Comparison of ENCODE assay signal across 22 cellular contexts in genomic region chr3:33989229-33989628, GRCh38.
"Had no signal": no experiment of that assay in that cellular context is flagged by ENCODE, and none has a peak within 500 bp of the region (broad histone marks: within the 10 kb centered on the region; RNA-seq: fewer than 3 reads in every experiment).

No MANE protein-coding gene starts in this region.

- H3K4me1 ChIP-seq: gastrocnemius medialis, left ventricle myocardium inferior, lower lobe of right lung, pancreas, stomach, transverse colon had no signal

- H3K27ac ChIP-seq: coronary artery, gastrocnemius medialis, left ventricle myocardium inferior, lower lobe of right lung, pancreas, stomach, thoracic aorta, transverse colon had no signal

- H3K9me3 ChIP-seq: gastrocnemius medialis, lower lobe of right lung, pancreas, stomach, thoracic aorta, transverse colon had no signal

- H3K27me3 ChIP-seq: pancreas, transverse colon had no signal

- H3K36me3 Mint-ChIP-seq: memory B cell, mesothelial cell of epicardium, natural killer cell had no signal

- DNase-seq: effector CD4-positive, alpha-beta T cell; gastrocnemius medialis; kidney; left cardiac atrium; left ventricle myocardium inferior; lower lobe of right lung; natural killer cell; occipital lobe; pancreas; small intestine; stimulated activated CD4-positive, alpha-beta T cell treated with anti-CD3 and anti-CD28 coated beads, Interleukin-12 subunit alpha, Interleukin-12 subunit beta, amount 100 ng/mL, for 4 hours; stimulated activated naive CD4-positive, alpha-beta T cell; stomach; substantia nigra; transverse colon had no signal

- H3K4me1 Mint-ChIP-seq: mesothelial cell of epicardium, natural killer cell, neural crest cell had no signal

- H3K27ac Mint-ChIP-seq: memory B cell, mesothelial cell of epicardium, natural killer cell, progenitor cell of endocrine pancreas had no signal

- H3K9me3 Mint-ChIP-seq: memory B cell, natural killer cell had no signal

- H3K4me3 Mint-ChIP-seq: memory B cell, mesothelial cell of epicardium, natural killer cell, neural crest cell had no signal

- H3K4me3 ChIP-seq: coronary artery, gastrocnemius medialis, left ventricle myocardium inferior, lower lobe of right lung, pancreas, stomach, thoracic aorta, transverse colon had no signal

- ATAC-seq: gastrocnemius medialis, left cardiac atrium, lower lobe of right lung, natural killer cell, pancreas, right cardiac atrium had no signal

- H3K36me3 ChIP-seq: gastrocnemius medialis, left ventricle myocardium inferior, lower lobe of right lung, pancreas, stomach, thoracic aorta, transverse colon had no signal
